Comparison of ENCODE assay signal across 8 cellular contexts in genomic region chr3:129424185-129424841, GRCh38. TPM values are rescaled to one million over a fixed set of nuclear protein-coding genes. Genes with fewer than 3 reads are reported as not detected.
DNase-seq lines count a peak whose midpoint lies in the region; ATAC-seq, FAIRE-seq and TF ChIP-seq lines count a peak whose summit lies in the region.

No MANE protein-coding gene starts in this region.

- H3K27ac ChIP-seq in GM23338 (ENCODE audit: low read depth) (no peak overlapping the region), keratinocyte (ENCODE audit: control insufficient read depth, insufficient read depth, low read length) (peak overlapping the region; percentile 91)

- H3K9ac ChIP-seq in keratinocyte (ENCODE audit: control insufficient read depth, extremely low read depth, insufficient read depth, low read length) = peak overlapping the region; percentile 62

- peaks cover 43% of the 10 kb centered on the region for H3K4me1 Mint-ChIP-seq in GM23338

- dilution Hi-C loops in keratinocyte (cut with MboI; ENCODE audit: extremely low pct_ligation_motif_present, low sequenced_read_pairs) = no loop called here

- H3K4me3 ChIP-seq in GM23338 (0 out of 2 replicates have a peak overlapping the region, but pooled peaks have one; percentile 14), keratinocyte (ENCODE audit: control insufficient read depth in 2 of 3, extremely low read depth in 1 of 3, insufficient read depth in 2 of 3, low read depth in 1 of 3, low read length in 3 of 3) (peak overlapping the region in 1 of 3 experiments; percentile 24)

- no peak for TF ChIP-seq CTCF in GM23338 (conservative IDR thresholded peaks at IDR 0.05; ENCODE audit: low read depth in 2 of 2)
- no peak for TF ChIP-seq CTCF in keratinocyte (optimal IDR thresholded peaks at IDR 0.05 in 1 of 3, IDR thresholded peaks at IDR 0.05 in 1 of 3, conservative IDR thresholded peaks at IDR 0.05 in 1 of 3; ENCODE audit: extremely low read depth in 1 of 3, insufficient read depth in 2 of 3, low read length in 3 of 3)

- no peaks in the 10 kb centered on the region for H3K9me3 ChIP-seq in keratinocyte (ENCODE audit: control insufficient read depth, low read depth, low read length)

- H3K27me3 ChIP-seq in GM23338 (ENCODE audit: insufficient read depth) (peaks cover 11% of the 10 kb centered on the region), keratinocyte (ENCODE audit: control insufficient read depth, extremely low read depth, insufficient read depth, low read length) (no peaks in the 10 kb centered on the region)

- no peaks in the 10 kb centered on the region for H3K79me2 ChIP-seq in GM23338 (replicated peaks; ENCODE audit: insufficient read depth)
- H3K79me2 ChIP-seq in keratinocyte (ENCODE audit: control insufficient read depth, insufficient read depth, low read length) = no peaks in the 10 kb centered on the region

- peak; percentile 63 for ATAC-seq in GM18498 (IDR thresholded peaks at IDR 0.05; ENCODE audit: unreplicated experiment)
- ATAC-seq in GM23338 = no peak; the same call in 2 of the 3 replicates

- H3K9me2 ChIP-seq in GM23338 (ENCODE audit: insufficient read depth) = 0 out of 2 replicates have a peak, but pooled peaks cover 3% of the 10 kb centered on the region

- H3K27ac Mint-ChIP-seq in GM23338 = 0 out of 2 replicates have a peak overlapping the region, but pooled peaks have one; percentile 10

- H3K9me1 ChIP-seq in keratinocyte (ENCODE audit: control insufficient read depth, extremely low read depth, insufficient read depth, low read length) = no peaks in the 10 kb centered on the region

- H3K36me3 ChIP-seq in GM23338 (ENCODE audit: insufficient read depth) (no peaks in the 10 kb centered on the region), keratinocyte (ENCODE audit: control insufficient read depth in 2 of 2, extremely low read depth in 1 of 2, insufficient read depth in 2 of 2, low read length in 2 of 2) (no peaks in the 10 kb centered on the region)

- no peak for DNase-seq in GM23338 (ENCODE audit: low spot score)
- DNase-seq in NCI-H82 treated with DMSO at 0.1 percent for 48 hours (lab: John Stamatoyannopoulos, UW; ENCODE audit: unreplicated experiment) = peak; percentile 78
- DNase-seq in keratinocyte (ENCODE audit: low read depth, low spot score) = peak; percentile 94
- no peak for DNase-seq in activated CD8-positive, alpha-beta memory T cell treated with anti-CD3 and anti-CD28 coated beads for 24 hours
- no peak for DNase-seq in HuH-7 (ENCODE audit: low spot score)
- no peak for DNase-seq in HUDEP-2 (lab: John Stamatoyannopoulos, UW; ENCODE audit: unreplicated experiment in 76 of 76)
- DNase-seq in activated CD4-positive, alpha-beta T cell treated with anti-CD3 and anti-CD28 coated beads, Interleukin-2, amount 50 U/mL, for 48 hours = no peak

- no peaks in the 10 kb centered on the region for H3K36me3 Mint-ChIP-seq in GM23338 (ENCODE audit: low read depth)

- H3K4me3 Mint-ChIP-seq in GM23338 = peak overlapping the region; percentile 1; the same call in 1 of the 3 replicates

- H3K4me1 ChIP-seq in GM23338 (ENCODE audit: insufficient read depth) (peaks cover 31% of the 10 kb centered on the region), keratinocyte (ENCODE audit: control insufficient read depth, extremely low read depth, insufficient read depth, low read length) (peaks cover 36% of the 10 kb centered on the region)

- no peaks in the 10 kb centered on the region for H4K20me1 ChIP-seq in GM23338 (replicated peaks; ENCODE audit: insufficient read depth)
- no peaks in the 10 kb centered on the region for H4K20me1 ChIP-seq in keratinocyte (ENCODE audit: control insufficient read depth, extremely low read depth, insufficient read depth, low read length)

- H3K9me3 Mint-ChIP-seq in GM23338 = no peaks in the 10 kb centered on the region; the same call in 2 of the 3 replicates

- H2AFZ ChIP-seq in GM23338 (peak overlapping the region; percentile 90), keratinocyte (ENCODE audit: control insufficient read depth, low read length) (peak overlapping the region; percentile 72)

- FAIRE-seq in keratinocyte (lab: Jason Lieb, UNC) = peak; percentile 82

- H3K27me3 Mint-ChIP-seq in GM23338 (ENCODE audit: insufficient read depth, low read depth, poor library complexity) = peaks cover 29% of the 10 kb centered on the region

- H3K4me2 ChIP-seq in GM23338 = peak overlapping the region; percentile 66
- peak overlapping the region; percentile 66 for H3K4me2 ChIP-seq in keratinocyte (ENCODE audit: control insufficient read depth, extremely low read depth, insufficient read depth, low read depth, low read length)

- 0 out of 2 replicates have a peak, but pooled peaks cover 4% of the 10 kb centered on the region for H3F3A ChIP-seq in GM23338 (replicated peaks; ENCODE audit: low read depth)

TF ChIP-seq in GM23338, 12 proteins besides CTCF, POLR2A, EP300 and RAD21:
- TF ChIP-seq STAT1 (IDR thresholded peaks at IDR 0.05; ENCODE audit: unreplicated experiment) (no peak), CREB1 (CRISPR knock-in tag; IDR thresholded peaks at IDR 0.05; ENCODE audit: low read depth) (no peak)

RNA-seq across cellular contexts. Expression of gene EFCAB12, which starts 4.1 kb away (rescaled TPM):
- 0.24 and 0.54 TPM in 2 replicates for total RNA-seq in GM23338 (2014; rRNA removed; shearing (Covaris generic))
- polyA plus RNA-seq in GM23338 (2016; fragmentation: Nextera tagmentation; extraction: Ambion mirVana) (0.17 and 0.65 TPM in 2 replicates), keratinocyte (0.17 to 0.42 TPM (median 0.34 TPM) in 3 replicates)
- not detected for polyA plus RNA-seq in keratinocyte (2011; ENCODE audit: low read depth)
- polyA plus RNA-seq in keratinocyte (2011; cell fraction: cytosol; rRNA removed) = 0.07 and 0.08 TPM in 2 replicates
- 1.2 and 1.8 TPM in 2 replicates for polyA plus RNA-seq in keratinocyte (2011; cell fraction: nucleus; rRNA removed)
- 0.06 and 0.24 TPM in 2 replicates for polyA plus RNA-seq in keratinocyte (2012; ENCODE audit: low replicate concordance)
- 0.40 to 0.86 TPM (median 0.59 TPM) in 3 replicates for polyA minus RNA-seq in keratinocyte
- polyA minus RNA-seq in keratinocyte (2011; cell fraction: cytosol; rRNA and poly(A)+ RNA removed) = not detected
- 0.31 and 0.53 TPM in 2 replicates for polyA minus RNA-seq in keratinocyte (2011; cell fraction: nucleus; rRNA and poly(A)+ RNA removed)

RNA-seq across cellular contexts. Expression of gene MBD4, which starts 15.4 kb away (rescaled TPM):
- total RNA-seq in GM23338 (2014; rRNA removed; shearing (Covaris generic)) = 26.4 and 33.9 TPM in 2 replicates
- polyA plus RNA-seq in GM23338 (2016; fragmentation: Nextera tagmentation; extraction: Ambion mirVana) (51.8 and 59.3 TPM in 2 replicates), keratinocyte (20.3 to 35.0 TPM (median 24.3 TPM) in 3 replicates)
- polyA plus RNA-seq in keratinocyte (2011; ENCODE audit: low read depth) = 43.0 TPM
- polyA plus RNA-seq in keratinocyte (2011; cell fraction: cytosol; rRNA removed) = 14.3 and 23.8 TPM in 2 replicates
- polyA plus RNA-seq in keratinocyte (2011; cell fraction: nucleus; rRNA removed) = 42.8 and 55.4 TPM in 2 replicates
- polyA plus RNA-seq in keratinocyte (2012; ENCODE audit: low replicate concordance) = 17.1 and 17.4 TPM in 2 replicates
- polyA minus RNA-seq in keratinocyte = 6.1 to 16.9 TPM (median 12.7 TPM) in 3 replicates
- 17.5 TPM for polyA minus RNA-seq in keratinocyte (2011; cell fraction: cytosol; rRNA and poly(A)+ RNA removed)
- polyA minus RNA-seq in keratinocyte (2011; cell fraction: nucleus; rRNA and poly(A)+ RNA removed) = 15.0 and 19.2 TPM in 2 replicates

RNA-seq across cellular contexts. Expression of gene IFT122, which starts 15.7 kb away (rescaled TPM):
- 30.2 and 38.8 TPM in 2 replicates for total RNA-seq in GM23338 (2014; rRNA removed; shearing (Covaris generic))
- polyA plus RNA-seq in GM23338 (2016; fragmentation: Nextera tagmentation; extraction: Ambion mirVana) = 10.2 and 10.9 TPM in 2 replicates
- 6.2 to 7.1 TPM (median 6.5 TPM) in 3 replicates for polyA plus RNA-seq in keratinocyte
- polyA plus RNA-seq in keratinocyte (2011; ENCODE audit: low read depth) = 5.6 TPM
- 4.6 and 5.2 TPM in 2 replicates for polyA plus RNA-seq in keratinocyte (2011; cell fraction: cytosol; rRNA removed)
- polyA plus RNA-seq in keratinocyte (2011; cell fraction: nucleus; rRNA removed) = 12.1 and 18.1 TPM in 2 replicates
- 2.6 and 5.0 TPM in 2 replicates for polyA plus RNA-seq in keratinocyte (2012; ENCODE audit: low replicate concordance)
- 10.8 to 23.1 TPM (median 22.9 TPM) in 3 replicates for polyA minus RNA-seq in keratinocyte
- 8.2 TPM for polyA minus RNA-seq in keratinocyte (2011; cell fraction: cytosol; rRNA and poly(A)+ RNA removed)
- polyA minus RNA-seq in keratinocyte (2011; cell fraction: nucleus; rRNA and poly(A)+ RNA removed) = 8.4 and 13.3 TPM in 2 replicates

Comparison
In these comparisons a context has a peak if more than half of its experiments do, and no peak if none do; other contexts are left out.
1. DNase-seq: peak in NCI-H82 treated with DMSO at 0.1 percent for 48 hours (single experiment) and keratinocyte (single experiment); none in GM23338 (single experiment), activated CD8-positive, alpha-beta memory T cell treated with anti-CD3 and anti-CD28 coated beads for 24 hours (single experiment), HuH-7 (single experiment), HUDEP-2 (0 of 76) and activated CD4-positive, alpha-beta T cell treated with anti-CD3 and anti-CD28 coated beads, Interleukin-2, amount 50 U/mL, for 48 hours (0 of 2).